In genomic region chr2:199100326-199101110, GRCh38 we compare ENCODE assay signal across 13 cellular contexts.
DNase-seq lines count a peak whose midpoint lies in the region; TF ChIP-seq lines count a peak whose summit lies in the region.
"Had no signal": no experiment of that assay in that cellular context is flagged by ENCODE, and none has a peak within 500 bp of the region (broad histone marks: within the 10 kb centered on the region; RNA-seq: fewer than 3 reads in every experiment).

No MANE protein-coding gene starts in this region.

- H3K9me3 ChIP-seq in HEK293 (ENCODE audit: control insufficient read depth, insufficient read depth, low read depth, low read length) = no peaks in the 10 kb centered on the region
- no peaks in the 10 kb centered on the region for H3K9me3 ChIP-seq in colonic mucosa
- H3K9me3 ChIP-seq: ovary had no signal

- no peaks in the 10 kb centered on the region for H3K27me3 ChIP-seq in colonic mucosa
- H3K27me3 ChIP-seq: ovary had no signal

- H3K9ac ChIP-seq in colonic mucosa (ENCODE audit: low read depth in 2 of 2, low read length in 2 of 2) = no peak overlapping the region

- no peak overlapping the region for H3K27ac ChIP-seq in HEK293 (ENCODE audit: extremely low read depth, low read depth, low read length)
- no peak overlapping the region for H3K27ac ChIP-seq in colonic mucosa
- H3K27ac ChIP-seq: ovary had no signal

- H3K4me3 ChIP-seq in AG04449 (ENCODE audit: low read depth, low read length) (peak overlapping the region; percentile 21; the same call in 1 of the 2 replicates), HEK293 (ENCODE audit: low read depth, low read length) (no peak overlapping the region), fibroblast of mammary gland (ENCODE audit: control insufficient read depth, low read depth, low read length) (no peak overlapping the region), colonic mucosa (no peak overlapping the region)
- H3K4me3 ChIP-seq: ovary had no signal

- DNase-seq in AG04449 (ENCODE audit: low read depth, low spot score) (peak; percentile 12), NCI-H345 treated with DMSO at 0.1 percent for 48 hours (lab: John Stamatoyannopoulos, UW; ENCODE audit: unreplicated experiment) (peak; percentile 34), fibroblast of mammary gland (ENCODE audit: low read depth) (peak; percentile 60), retina (no peak), colonic mucosa (no peak), NOMO-1 (lab: John Stamatoyannopoulos, UW; ENCODE audit: unreplicated experiment in 2 of 2) (no peak)
- DNase-seq in effector CD4-positive, alpha-beta T cell = no peak
- DNase-seq: Calu3; ovary; stimulated activated CD4-positive, alpha-beta T cell treated with anti-CD3 and anti-CD28 coated beads, Interleukin-12 subunit alpha, Interleukin-12 subunit beta, amount 100 ng/mL, for 4 hours; substantia nigra; T-helper 1 cell had no signal

- POLR2A ChIA-PET in AG04449 (lab: Yijun Ruan, JAX) (no interaction called here), HEK293 (lab: Yijun Ruan, JAX) (no interaction called here)

- no peak for TF ChIP-seq CTCF in AG04449 (IDR thresholded peaks at IDR 0.05; ENCODE audit: insufficient read depth, low read length, missing control alignments)
- no peak for TF ChIP-seq CTCF in HEK293 (tag by site-specific recombination; IDR thresholded peaks at IDR 0.05)
- TF ChIP-seq CTCF in fibroblast of mammary gland (conservative IDR thresholded peaks at IDR 0.05; ENCODE audit: control insufficient read depth, insufficient read depth, low read depth, low read length) = no peak
- TF ChIP-seq CTCF in colonic mucosa (IDR thresholded peaks at IDR 0.05) = no peak

- no peaks in the 10 kb centered on the region for H3K4me1 ChIP-seq in HEK293 (ENCODE audit: control insufficient read depth, insufficient read depth, low read length)
- H3K4me1 ChIP-seq in colonic mucosa = no peaks in the 10 kb centered on the region

- CTCF ChIA-PET in AG04449 (lab: Yijun Ruan, JAX) (interaction anchor here (0.9 kb wide), 1 partner anchor 786 kb away, joined by 3 read pairs; no protein-coding TSS in a partner anchor), HEK293 (lab: Yijun Ruan, JAX) (interaction anchor here (0.7 kb wide), 1 partner anchor 64 kb away, joined by 3 read pairs; no protein-coding TSS in a partner anchor)

- intact Hi-C loops in colonic mucosa (cut with DNase I) = no loop called here

- H3K36me3 ChIP-seq in HEK293 (ENCODE audit: control insufficient read depth in 2 of 2, insufficient read depth in 1 of 2, low read length in 2 of 2) = no peaks in the 10 kb centered on the region
- no peaks in the 10 kb centered on the region for H3K36me3 ChIP-seq in colonic mucosa
- H3K36me3 ChIP-seq: ovary had no signal

TF ChIP-seq in HEK293, 187 proteins besides CTCF, POLR2A, EP300 and RAD21:
- TF ChIP-seq ZNF843 (tag by site-specific recombination; IDR thresholded peaks at IDR 0.05) = 0 out of 2 replicates have a peak, but pooled peaks have one; percentile 42
- TF ChIP-seq ZIC2 (tag by site-specific recombination; IDR thresholded peaks at IDR 0.05) = 0 out of 2 replicates have a peak, but pooled peaks have one; percentile 12
- TF ChIP-seq IKZF3 (tag by site-specific recombination; IDR thresholded peaks at IDR 0.05) = 0 out of 2 replicates have a peak, but pooled peaks have one; percentile 16
- no peak for TF ChIP-seq ZNF398 (tag by site-specific recombination; IDR thresholded peaks at IDR 0.05)
- TF ChIP-seq ZNF629 (tag by site-specific recombination; IDR thresholded peaks at IDR 0.05) = no peak
- TF ChIP-seq ZNF488 (tag by site-specific recombination; IDR thresholded peaks at IDR 0.05) = peak; percentile 63; the same call in 1 of the 2 replicates
- no peak for TF ChIP-seq ZNF280D (tag by site-specific recombination; IDR thresholded peaks at IDR 0.05)
- TF ChIP-seq PRDM6 (tag by site-specific recombination; IDR thresholded peaks at IDR 0.05) = peak; percentile 10; the same call in 1 of the 2 replicates
- TF ChIP-seq FEZF1 (tag by site-specific recombination; IDR thresholded peaks at IDR 0.05) = peak; percentile 81
- no peak for TF ChIP-seq ZNF558 (tag by site-specific recombination; IDR thresholded peaks at IDR 0.05)
- TF ChIP-seq OSR2 (tag by site-specific recombination; IDR thresholded peaks at IDR 0.05) = peak; percentile 61; the same call in 1 of the 2 replicates
- peak; percentile 96 for TF ChIP-seq SP7 (tag by site-specific recombination; IDR thresholded peaks at IDR 0.05)

Comparison
In these comparisons a context has a peak if more than half of its experiments do, and no peak if none do; other contexts are left out.
1. DNase-seq: peak in AG04449 (single experiment), NCI-H345 treated with DMSO at 0.1 percent for 48 hours (single experiment) and fibroblast of mammary gland (single experiment); none in effector CD4-positive, alpha-beta T cell (single experiment), retina (single experiment), colonic mucosa (single experiment) and NOMO-1 (0 of 2).